24 cellular contexts compared by ENCODE assay signal in genomic region chr3:188908002-188908850, GRCh38.
"Had no signal": no experiment of that assay in that cellular context is flagged by ENCODE, and none has a peak within 500 bp of the region (broad histone marks: within the 10 kb centered on the region; RNA-seq: fewer than 3 reads in every experiment).

No MANE protein-coding gene starts in this region.

- DNase-seq: activated CD4-positive, alpha-beta T cell treated with anti-CD3 and anti-CD28 coated beads, Interleukin-2, amount 10 ng/mL, durations not matched to agents 24 days and 14 days; activated CD4-positive, CD25-positive, alpha-beta regulatory T cell treated with anti-CD3 and anti-CD28 coated beads, Interleukin-2, amount 50 U/mL, for 72 hours; activated naive CD4-positive, alpha-beta T cell treated with Interleukin-2 at 50 U/mL for 16 hours; activated T-cell treated with anti-CD3 and anti-CD28 coated beads for 4 hours; activated T-cell treated with anti-CD3 and anti-CD28 coated beads, Interleukin-2, amount 50 U/mL, for 72 hours; amygdala; central memory CD4-positive, alpha-beta T cell; dermis blood vessel endothelial cell; effector CD4-positive, alpha-beta T cell; esophagus squamous epithelium; foreskin melanocyte; heart right ventricle; left ventricle myocardium superior; naive thymus-derived CD4-positive, alpha-beta T cell; posterior cingulate gyrus; right cardiac atrium; stimulated activated CD4-positive, alpha-beta T cell treated with anti-CD3 and anti-CD28 coated beads, Interleukin-2, amount 100 ng/mL, for 48 hours; stomach; T-helper 17 cell; T1000; thyroid gland; upper lobe of right lung had no signal

- H3K4me3 ChIP-seq: esophagus squamous epithelium, heart right ventricle, stomach, thyroid gland, upper lobe of right lung had no signal

- H3K4me3 Mint-ChIP-seq: activated CD4-positive, alpha-beta T cell treated with anti-CD3 and anti-CD28 coated beads, Interleukin-2, amount 10 ng/mL, durations not matched to agents 24 days and 14 days; activated T-cell treated with anti-CD3 and anti-CD28 coated beads, Interleukin-2, amount 50 U/mL, for 72 hours; mesothelial cell of epicardium; naive thymus-derived CD4-positive, alpha-beta T cell; T-helper 17 cell had no signal

- H3K9me3 ChIP-seq: esophagus squamous epithelium, stomach, thyroid gland, upper lobe of right lung had no signal

- H3K4me1 ChIP-seq: thyroid gland, upper lobe of right lung had no signal

- H3K4me1 Mint-ChIP-seq: mesothelial cell of epicardium, T-helper 17 cell had no signal

- H3K9me3 Mint-ChIP-seq: activated CD4-positive, alpha-beta T cell treated with anti-CD3 and anti-CD28 coated beads, Interleukin-2, amount 10 ng/mL, durations not matched to agents 24 days and 14 days had no signal

- ATAC-seq: activated T-cell treated with anti-CD3 and anti-CD28 coated beads, Interleukin-2, amount 50 U/mL, for 72 hours; heart right ventricle; left ventricle myocardium superior; naive thymus-derived CD4-positive, alpha-beta T cell; right cardiac atrium; SK-N-SH treated with all-trans-retinoic acid at 6 μM for 48 hours; T-helper 17 cell; upper lobe of right lung had no signal

- H3K27me3 Mint-ChIP-seq: activated CD4-positive, alpha-beta T cell treated with anti-CD3 and anti-CD28 coated beads, Interleukin-2, amount 10 ng/mL, durations not matched to agents 24 days and 14 days; naive thymus-derived CD4-positive, alpha-beta T cell; T-helper 17 cell had no signal

- H3K27ac Mint-ChIP-seq: activated CD4-positive, alpha-beta T cell treated with anti-CD3 and anti-CD28 coated beads, Interleukin-2, amount 10 ng/mL, durations not matched to agents 24 days and 14 days; activated T-cell treated with anti-CD3 and anti-CD28 coated beads, Interleukin-2, amount 50 U/mL, for 72 hours; mesothelial cell of epicardium; naive thymus-derived CD4-positive, alpha-beta T cell; T-helper 17 cell had no signal

- H3K27me3 ChIP-seq: esophagus squamous epithelium, stomach, thyroid gland, upper lobe of right lung had no signal

- H3K36me3 ChIP-seq: esophagus squamous epithelium, heart right ventricle, stomach, thyroid gland, upper lobe of right lung had no signal

- H3K27ac ChIP-seq: esophagus squamous epithelium, heart right ventricle, stomach, thyroid gland, upper lobe of right lung had no signal
